Comparison of ENCODE assay signal across 11 cellular contexts in the genomic region with DNA sequence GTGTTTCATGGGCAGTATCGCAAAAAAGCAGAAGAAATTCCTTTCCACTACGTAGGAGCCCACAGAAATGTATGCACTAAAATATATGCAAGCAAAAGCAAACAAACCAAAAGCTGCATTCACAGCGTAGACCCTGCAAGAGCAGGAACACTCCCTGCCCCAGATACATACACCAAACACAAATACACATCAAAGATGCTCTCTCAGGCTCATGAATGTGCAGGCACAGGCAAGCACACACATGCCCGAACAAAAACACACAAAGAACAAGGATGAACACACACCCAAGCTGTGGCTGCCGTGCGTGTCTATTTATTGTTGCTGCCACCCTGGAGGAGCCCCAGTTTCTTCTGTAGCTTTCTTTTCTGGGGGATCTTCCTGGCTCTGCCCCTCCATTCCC. TPM values are rescaled to one million over a fixed set of nuclear protein-coding genes. Genes with fewer than 3 reads are reported as not detected.
DNase-seq lines count a peak whose midpoint lies in the region; ATAC-seq and TF ChIP-seq lines count a peak whose summit lies in the region.
"Had no signal": no experiment of that assay in that cellular context is flagged by ENCODE, and none has a peak within 500 bp of the region (broad histone marks: within the 10 kb centered on the region; RNA-seq: fewer than 3 reads in every experiment).

No MANE protein-coding gene starts in this region.

- H3K9ac ChIP-seq in IMR-90 (ENCODE audit: low read depth, low read length) = peak overlapping the region; percentile 42
- peak overlapping the region; percentile 89 to 95 for H3K9ac ChIP-seq in liver (ENCODE audit: low read depth in 1 of 2, low read length in 2 of 2)

- dilution Hi-C loops in IMR-90 (cut with HindIII; ENCODE audit: low sequenced_read_pairs, unreplicated experiment) = no loop called here

- H3K27ac Mint-ChIP-seq in activated CD8-positive, alpha-beta T cell treated with anti-CD3 and anti-CD28 coated beads for 36 hours = no peak overlapping the region

- TF ChIP-seq POLR2A in IMR-90 (IDR thresholded peaks at IDR 0.05; ENCODE audit: low read depth, low read length) (no peak), suprapubic skin (IDR thresholded peaks at IDR 0.05) (no peak)

- no peak overlapping the region; the same call in 1 of the 2 replicates for H3K56ac ChIP-seq in IMR-90 (ENCODE audit: extremely low read depth, insufficient read depth, low read length)

- peak overlapping the region; percentile 55 for H3K4ac ChIP-seq in IMR-90 (ENCODE audit: low read depth, low read length)

- H4K91ac ChIP-seq in IMR-90 (ENCODE audit: insufficient read depth, low read depth, low read length) = peak overlapping the region; percentile 11; the same call in 1 of the 2 replicates

- H3K4me2 ChIP-seq in IMR-90 (ENCODE audit: low read depth, low read length) = peak overlapping the region; percentile 80

- H2AFZ ChIP-seq in IMR-90 (replicated peaks; ENCODE audit: low read length, poor library complexity) = peak overlapping the region; percentile 4

- H3K4me1 Mint-ChIP-seq in activated CD8-positive, alpha-beta T cell treated with anti-CD3 and anti-CD28 coated beads for 36 hours (ENCODE audit: low read depth) = peaks cover 16% of the 10 kb centered on the region

- H3K36me3 Mint-ChIP-seq in activated CD8-positive, alpha-beta T cell treated with anti-CD3 and anti-CD28 coated beads for 36 hours (ENCODE audit: low read depth) = no peaks in the 10 kb centered on the region

- CTCF ChIA-PET in IMR-90 (lab: Yijun Ruan, JAX) = no interaction called here
- CTCF ChIA-PET in activated CD8-positive, alpha-beta T cell treated with anti-CD3 and anti-CD28 coated beads for 36 hours (lab: Charles Lee) = no interaction called here

- TF ChIP-seq CTCF in IMR-90 (conservative IDR thresholded peaks at IDR 0.05; ENCODE audit: low read depth, low read length) (no peak), astrocyte of the cerebellum (IDR thresholded peaks at IDR 0.05; ENCODE audit: low read depth, low read length, missing control alignments) (no peak), liver (IDR thresholded peaks at IDR 0.05; ENCODE audit: low read depth, low read length, missing input control) (no peak), suprapubic skin (IDR thresholded peaks at IDR 0.05) (no peak)
- no peak for TF ChIP-seq CTCF in activated CD8-positive, alpha-beta T cell treated with anti-CD3 and anti-CD28 coated beads for 36 hours (IDR thresholded peaks at IDR 0.05)

- H3K79me1 ChIP-seq in IMR-90 (ENCODE audit: low read depth in 1 of 2, low read length in 2 of 2) = peaks cover 17 to 26% of the 10 kb centered on the region in 2 experiments

- intact Hi-C loops in IMR-90 (cut with micrococcal nuclease) = loop anchor here (5.0 kb wide), 2 partner anchors 45 to 80 kb away; a partner anchor contains a TSS
- intact Hi-C loops in activated CD8-positive, alpha-beta T cell treated with anti-CD3 and anti-CD28 coated beads for 36 hours (cut with micrococcal nuclease) = no loop called here

- H3K18ac ChIP-seq in IMR-90 (ENCODE audit: low read depth, low read length) = no peak overlapping the region

- H3K27ac ChIP-seq in IMR-90 (ENCODE audit: insufficient read depth, low read length) (peak overlapping the region; percentile 13; the same call in 1 of the 2 replicates), liver (ENCODE audit: low read depth in 1 of 2, low read length in 2 of 2) (peak overlapping the region; percentile 92 to 98), suprapubic skin (peak overlapping the region; percentile 97)

- no peak overlapping the region; the same call in 2 of the 3 replicates for H2BK15ac ChIP-seq in IMR-90 (ENCODE audit: low read depth, low read length)

- H2BK20ac ChIP-seq in IMR-90 (ENCODE audit: low read depth, low read length) = no peak overlapping the region

- no peak overlapping the region for H3K4me3 Mint-ChIP-seq in activated CD8-positive, alpha-beta T cell treated with anti-CD3 and anti-CD28 coated beads for 36 hours

- H3K9me3 ChIP-seq in IMR-90 (ENCODE audit: control insufficient read depth, insufficient read depth, low read length) (no peaks in the 10 kb centered on the region), liver (ENCODE audit: control insufficient read depth in 4 of 4, low read length in 3 of 4) (no peaks in the 10 kb centered on the region), suprapubic skin (no peaks in the 10 kb centered on the region)

- TF ChIP-seq RAD21 in IMR-90 (IDR thresholded peaks at IDR 0.05; ENCODE audit: low read length) (no peak), liver (IDR thresholded peaks at IDR 0.05) (no peak)

- H3K14ac ChIP-seq in IMR-90 (replicated peaks; ENCODE audit: low read depth, low read length) = peak overlapping the region; percentile 98

- H2BK120ac ChIP-seq in IMR-90 (ENCODE audit: low read depth, low read length) = no peak overlapping the region

- H3K27me3 ChIP-seq in IMR-90 (ENCODE audit: control insufficient read depth, insufficient read depth, low read length) (no peaks in the 10 kb centered on the region), liver (ENCODE audit: control insufficient read depth in 4 of 4, insufficient read depth in 4 of 4, low read length in 3 of 4) (no peaks in the 10 kb centered on the region), suprapubic skin (no peaks in the 10 kb centered on the region)

- H3K9me3 Mint-ChIP-seq in activated CD8-positive, alpha-beta T cell treated with anti-CD3 and anti-CD28 coated beads for 36 hours = no peaks in the 10 kb centered on the region

- WGBS in IMR-90 (ENCODE audit: extremely low coverage in 2 of 2, insufficient read length in 1 of 2), 2 experiments = no CpG with 5 or more reads among the region's 6 CpGs
- WGBS in liver = 37% methylated on average over 6 of the region's 6 CpGs
- 54% methylated on average over 6 of the region's 6 CpGs for WGBS in suprapubic skin

- H3K4me3 ChIP-seq in IMR-90 (ENCODE audit: insufficient read depth, low read depth, low read length) (peak overlapping the region; percentile 49), astrocyte of the cerebellum (ENCODE audit: low read depth, low read length) (peak overlapping the region; percentile 35), liver (ENCODE audit: low read depth in 1 of 3, low read length in 3 of 3) (peak overlapping the region; percentile 62 to 75 (median 68)), suprapubic skin (peak overlapping the region; percentile 64)

- no peak overlapping the region; the same call in 1 of the 2 replicates for H4K5ac ChIP-seq in IMR-90 (ENCODE audit: low read depth, low read length)

- peak overlapping the region; percentile 66; the same call in 1 of the 2 replicates for H2AK5ac ChIP-seq in IMR-90 (ENCODE audit: low read depth, low read length)

- H3K23ac ChIP-seq in IMR-90 (ENCODE audit: low read depth, low read length) = peak overlapping the region; percentile 67; the same call in 1 of the 2 replicates

- peak overlapping the region; percentile 61 for H2AK9ac ChIP-seq in IMR-90 (replicated peaks; ENCODE audit: low read depth, low read length, poor library complexity)

- H3K4me1 ChIP-seq in IMR-90 (ENCODE audit: control insufficient read depth, insufficient read depth, low read length) (peaks cover 9% of the 10 kb centered on the region), liver (ENCODE audit: control insufficient read depth in 4 of 4, insufficient read depth in 4 of 4, low read length in 3 of 4) (peaks cover 12 to 53% (median 32%) of the 10 kb centered on the region in 4 donors), suprapubic skin (peaks cover 66% of the 10 kb centered on the region)

- TF ChIP-seq EP300 in suprapubic skin (IDR thresholded peaks at IDR 0.05) = no peak

- POLR2A ChIA-PET in IMR-90 (lab: Charles Lee; ENCODE audit: unreplicated experiment) = no interaction called here
- POLR2A ChIA-PET in activated CD8-positive, alpha-beta T cell treated with anti-CD3 and anti-CD28 coated beads for 36 hours (lab: Charles Lee) = no interaction called here

- no peaks in the 10 kb centered on the region; the same call in 1 of the 2 replicates for H4K20me1 ChIP-seq in IMR-90 (ENCODE audit: insufficient read depth, low read length)

- no TSS peak for BruUV-seq in IMR-90 (replicated peaks; lab: Mats Ljungman, UMichigan)

- no peak overlapping the region for H2BK5ac ChIP-seq in IMR-90 (ENCODE audit: low read depth, low read length, poor library complexity, severe bottlenecking)

- no peaks in the 10 kb centered on the region for H3K27me3 Mint-ChIP-seq in activated CD8-positive, alpha-beta T cell treated with anti-CD3 and anti-CD28 coated beads for 36 hours

- no peak for ATAC-seq in IMR-90 (ENCODE audit: low read depth)
- ATAC-seq in activated CD8-positive, alpha-beta T cell treated with anti-CD3 and anti-CD28 coated beads for 36 hours = no peak

- in situ Hi-C loops in IMR-90 (cut with MboI; ENCODE audit: low sequenced_read_pairs) = no loop called here
- in situ Hi-C loops in astrocyte of the cerebellum (cut with HindIII; ENCODE audit: low sequenced_read_pairs) = no loop called here

- H3K9me1 ChIP-seq in IMR-90 (ENCODE audit: insufficient read depth, low read length) = peaks cover 12% of the 10 kb centered on the region; the same call in 1 of the 2 replicates

- H4K8ac ChIP-seq in IMR-90 (ENCODE audit: low read depth in 2 of 2, low read length in 2 of 2) = peak overlapping the region in 1 of 2 experiments; percentile 41; a peak in 1 of 4 replicates

- peaks cover 28% of the 10 kb centered on the region for H3K36me3 ChIP-seq in IMR-90 (ENCODE audit: control insufficient read depth, insufficient read depth, low read length)
- H3K36me3 ChIP-seq in liver (ENCODE audit: control insufficient read depth in 4 of 4, insufficient read depth in 3 of 4, low read depth in 1 of 4, low read length in 3 of 4) = peaks cover 0 to 2% (median 0%) of the 10 kb centered on the region in 4 donors
- no peaks in the 10 kb centered on the region for H3K36me3 ChIP-seq in suprapubic skin

- DNase-seq in IMR-90 (no peak), astrocyte of the cerebellum (ENCODE audit: low read depth) (no peak), suprapubic skin (ENCODE audit: low spot score in 2 of 2) (no peak), RKO (ENCODE audit: low spot score) (no peak), medulla oblongata (ENCODE audit: extremely low spot score) (no peak)
- DNase-seq in activated CD8-positive, alpha-beta T cell treated with anti-CD3 and anti-CD28 coated beads for 36 hours = no peak
- DNase-seq: activated CD4-positive, alpha-beta T cell treated with anti-CD3 and anti-CD28 coated beads, Interleukin-2, amount 50 U/mL, for 4 hours; hypothalamus; retina had no signal

RNA-seq across cellular contexts. Expression of a gene that starts 1.7 kb away (rescaled TPM):
- 5.8 and 10.2 TPM in 2 replicates for total RNA-seq in IMR-90 (2012; rRNA removed)
- 27.9 and 29.8 TPM in 2 replicates for polyA plus RNA-seq in IMR-90 (2012; rRNA removed)
- polyA plus RNA-seq in IMR-90 (2012; cell fraction: cytosol; rRNA removed) = 37.4 and 107 TPM in 2 replicates
- polyA plus RNA-seq in IMR-90 (2012; cell fraction: nucleus; rRNA removed; ENCODE audit: low replicate concordance) = 11.6 and 16.7 TPM in 2 replicates
- 10 to 100 TPM; 10.9 to 16.1 TPM for total RNA-seq in liver
- polyA plus RNA-seq in liver = 100 to 1,000 TPM; 109 to 305 TPM
- total RNA-seq in suprapubic skin = 10 to 100 TPM; 33.0 to 64.3 (median 42.2) TPM
- total RNA-seq in activated CD8-positive, alpha-beta T cell treated with anti-CD3 and anti-CD28 coated beads for 36 hours = not detected

RNA-seq across cellular contexts. Expression of a gene that starts 16.6 kb away (rescaled TPM):
- total RNA-seq in IMR-90 (2012; rRNA removed) (7.2 and 7.7 TPM in 2 replicates), liver (10 to 100 TPM in 1 of 2 donors, 1 to 10 TPM in 1; 6.5 to 11.5 TPM), suprapubic skin (10 to 100 TPM; 20.2 to 36.1 (median 24.8) TPM)
- polyA plus RNA-seq in IMR-90 (2012; rRNA removed) (4.3 and 4.7 TPM in 2 replicates), liver (10 to 100 TPM in 1 of 2 donors, 1 to 10 TPM in 1; 9.4 to 18.1 TPM)
- polyA plus RNA-seq in IMR-90 (2012; cell fraction: cytosol; rRNA removed) = 3.4 and 3.7 TPM in 2 replicates
- polyA plus RNA-seq in IMR-90 (2012; cell fraction: nucleus; rRNA removed; ENCODE audit: low replicate concordance) = 10.0 and 12.4 TPM in 2 replicates
- total RNA-seq in activated CD8-positive, alpha-beta T cell treated with anti-CD3 and anti-CD28 coated beads for 36 hours = 10 to 100 TPM; 25.0 TPM

RNA-seq across cellular contexts. Expression of a gene that starts 30.4 kb away (rescaled TPM):
- total RNA-seq in IMR-90 (2012; rRNA removed) (not detected in 2 replicates), liver (1 to 10 TPM in 1 of 2 donors, under 1 TPM in 1; 0.33 to 2.5 TPM), suprapubic skin (under 1 TPM in 1 of 4 donors, not detected in 3; 0.52 TPM)
- polyA plus RNA-seq in IMR-90 (2012; rRNA removed) (not detected in 2 replicates), liver (1 to 10 TPM; 2.2 to 4.1 TPM)
- not detected in 2 replicates for polyA plus RNA-seq in IMR-90 (2012; cell fraction: cytosol; rRNA removed)
- not detected in 2 replicates for polyA plus RNA-seq in IMR-90 (2012; cell fraction: nucleus; rRNA removed; ENCODE audit: low replicate concordance)
- total RNA-seq in activated CD8-positive, alpha-beta T cell treated with anti-CD3 and anti-CD28 coated beads for 36 hours = not detected
- total RNA-seq: LHCN-M2 had no signal

RNA-seq across cellular contexts. Expression of a gene that starts 42.6 kb away (rescaled TPM):
- total RNA-seq in IMR-90 (2012; rRNA removed) (not detected in 2 replicates), liver (1 to 10 TPM; 1.3 to 1.5 TPM), suprapubic skin (1 to 10 TPM in 3 of 4 donors, under 1 TPM in 1; 0.57 to 4.3 (median 1.9) TPM)
- polyA plus RNA-seq in IMR-90 (2012; rRNA removed) (not detected in 2 replicates), liver (1 to 10 TPM in 1 of 2 donors, under 1 TPM in 1; 0.28 to 1.4 TPM)
- not detected in 2 replicates for polyA plus RNA-seq in IMR-90 (2012; cell fraction: cytosol; rRNA removed)
- polyA plus RNA-seq in IMR-90 (2012; cell fraction: nucleus; rRNA removed; ENCODE audit: low replicate concordance) = 0.01 TPM in 1 of 2 replicates, not detected in the other
- total RNA-seq in activated CD8-positive, alpha-beta T cell treated with anti-CD3 and anti-CD28 coated beads for 36 hours = 1 to 10 TPM; 5.5 TPM
- total RNA-seq: LHCN-M2 had no signal

RNA-seq across cellular contexts. Expression of a gene that starts 45.2 kb away (rescaled TPM):
- total RNA-seq in IMR-90 (2012; rRNA removed) (3.3 and 3.9 TPM in 2 replicates), liver (10 to 100 TPM; 16.1 to 16.3 TPM), suprapubic skin (10 to 100 TPM; 26.0 to 62.9 (median 35.1) TPM)
- polyA plus RNA-seq in IMR-90 (2012; rRNA removed) (15.9 TPM in 2 replicates), liver (10 to 100 TPM; 22.3 to 23.6 TPM)
- 10.7 and 16.4 TPM in 2 replicates for polyA plus RNA-seq in IMR-90 (2012; cell fraction: cytosol; rRNA removed)
- polyA plus RNA-seq in IMR-90 (2012; cell fraction: nucleus; rRNA removed; ENCODE audit: low replicate concordance) = 41.8 and 77.5 TPM in 2 replicates
- total RNA-seq in activated CD8-positive, alpha-beta T cell treated with anti-CD3 and anti-CD28 coated beads for 36 hours = 10 to 100 TPM; 24.2 to 30.2 TPM

Comparison
In these comparisons a context has a peak if more than half of its experiments do, and no peak if none do; other contexts are left out.
1. H3K27ac ChIP-seq: peak in every context shown above with its lines; median percentile 97 in suprapubic skin; 95 in liver; 13 in IMR-90.